ENCODE assay signal across 1 cellular context in genomic region chr16:21260870-21261791, GRCh38.
TF ChIP-seq lines count a peak whose summit lies in the region.

No MANE protein-coding gene starts in this region.

TF ChIP-seq in HepG2, 621 proteins besides CTCF, POLR2A, EP300 and RAD21 (continued from another document and continues in another):
- no peak for TF ChIP-seq ZNF318 (CRISPR knock-in tag; IDR thresholded peaks at IDR 0.05)
- TF ChIP-seq ONECUT2 (CRISPR knock-in tag; IDR thresholded peaks at IDR 0.05) = peak; percentile 28; the same call in 1 of the 2 replicates
- TF ChIP-seq ZBTB4 (CRISPR knock-in tag; IDR thresholded peaks at IDR 0.05; ENCODE audit: borderline replicate concordance) = no peak
- 0 out of 2 replicates have a peak, but pooled peaks have one; percentile 61 for TF ChIP-seq SNAI1 (CRISPR knock-in tag; IDR thresholded peaks at IDR 0.05; ENCODE audit: borderline replicate concordance)
- 0 out of 2 replicates have a peak, but pooled peaks have one; percentile 58 for TF ChIP-seq MXD3 (CRISPR knock-in tag; IDR thresholded peaks at IDR 0.05)
- TF ChIP-seq SNAPC4 (CRISPR knock-in tag; IDR thresholded peaks at IDR 0.05) = peak; percentile 71; the same call in 1 of the 2 replicates
- TF ChIP-seq HNRNPLL (IDR thresholded peaks at IDR 0.05; ENCODE audit: low read depth, low read length, poor library complexity, severe bottlenecking) = no peak
- peak; percentile 100 for TF ChIP-seq FOSL2 (CRISPR knock-in tag; IDR thresholded peaks at IDR 0.05)
- no peak for TF ChIP-seq NRL (CRISPR knock-in tag; IDR thresholded peaks at IDR 0.05; ENCODE audit: borderline replicate concordance)
- peak; percentile 56; the same call in 1 of the 2 replicates for TF ChIP-seq ZNF281 (CRISPR knock-in tag; IDR thresholded peaks at IDR 0.05; ENCODE audit: borderline replicate concordance)
- no peak for TF ChIP-seq KAT2B (IDR thresholded peaks at IDR 0.05; ENCODE audit: borderline replicate concordance, low read depth, low read length)
- TF ChIP-seq TRAFD1 (CRISPR knock-in tag; IDR thresholded peaks at IDR 0.05; ENCODE audit: borderline replicate concordance) = no peak
- TF ChIP-seq HBP1 (CRISPR knock-in tag; IDR thresholded peaks at IDR 0.05; ENCODE audit: low read depth) = 0 out of 2 replicates have a peak, but pooled peaks have one; percentile 50
- TF ChIP-seq RCOR2 (CRISPR knock-in tag; IDR thresholded peaks at IDR 0.05) = peak; percentile 99
